Comparison of ENCODE assay signal across 25 cellular contexts in genomic region chr14:80770114-80770917, GRCh38.
DNase-seq lines count a peak whose midpoint lies in the region; ATAC-seq, FAIRE-seq and TF ChIP-seq lines count a peak whose summit lies in the region.
"Had no signal": no experiment of that assay in that cellular context is flagged by ENCODE, and none has a peak within 500 bp of the region (broad histone marks: within the 10 kb centered on the region; RNA-seq: fewer than 3 reads in every experiment).

No MANE protein-coding gene starts in this region.

- no peak for TF ChIP-seq POLR2A in GM12878 (IDR thresholded peaks at IDR 0.05; ENCODE audit: low read depth, low read length)

- no peak for TF ChIP-seq RAD21 in GM12878 (IDR thresholded peaks at IDR 0.05; ENCODE audit: insufficient read depth, low read depth, low read length)

- H3K4me3 Mint-ChIP-seq in type B pancreatic cell, result no peak overlapping the region
- H3K4me3 Mint-ChIP-seq: activated naive CD8-positive, alpha-beta T cell treated with anti-CD3 and anti-CD28 coated beads for 36 hours; CD14-positive monocyte; immature natural killer cell; WTC11 had no signal

- POLR2A ChIA-PET in GM12878 (lab: Charles Lee), result no interaction called here

- no peak for FAIRE-seq in GM12878 (lab: Jason Lieb, UNC)
- FAIRE-seq: D721Med, frontal cortex had no signal

- no peak overlapping the region for H3K4me3 ChIP-seq in HFF-Myc (replicated peaks; ENCODE audit: low read depth, low read length)
- no peak overlapping the region for H3K4me3 ChIP-seq in GM12878
- no peak overlapping the region for H3K4me3 ChIP-seq in osteoblast (ENCODE audit: insufficient read depth, low read length)
- H3K4me3 ChIP-seq: dorsolateral prefrontal cortex, transverse colon had no signal

- in situ Hi-C loops in GM13977 (cut with MboI; ENCODE audit: low pct_unique_long_range_greater_than_20kb, low sequenced_read_pairs, unreplicated experiment) (no loop called here), GM12878 (cut with MboI) (no loop called here)

- CTCF ChIA-PET in GM12878 (lab: Yijun Ruan, JAX), result interaction anchor here (0.5 kb wide), 1 partner anchor 686 kb away, joined by 3 read pairs; no protein-coding TSS in a partner anchor

- no peak overlapping the region for H3K4me2 ChIP-seq in GM12878 (ENCODE audit: control insufficient read depth, insufficient read depth)
- no peak overlapping the region for H3K4me2 ChIP-seq in osteoblast (ENCODE audit: insufficient read depth, low read length)

- no peak for TF ChIP-seq EP300 in GM12878 (IDR thresholded peaks at IDR 0.05; ENCODE audit: borderline replicate concordance in 1 of 2, control insufficient read depth in 1 of 2, low read depth in 2 of 2, low read length in 2 of 2)

- RAD21 ChIA-PET in GM12878 (lab: Charles Lee; ENCODE audit: unreplicated experiment), result no interaction called here

- no peaks in the 10 kb centered on the region for H3K9me3 ChIP-seq in GM12878 (replicated peaks; ENCODE audit: control insufficient read depth, insufficient read depth, low read length)
- no peaks in the 10 kb centered on the region for H3K9me3 ChIP-seq in osteoblast (ENCODE audit: low read depth, low read length)
- H3K9me3 ChIP-seq: neutrophil, transverse colon had no signal

- H3K36me3 Mint-ChIP-seq in type B pancreatic cell, result no peaks in the 10 kb centered on the region
- H3K36me3 Mint-ChIP-seq: WTC11 had no signal

- H3K4me1 ChIP-seq in GM12878 (ENCODE audit: control insufficient read depth, insufficient read depth, low read length) (no peaks in the 10 kb centered on the region), osteoblast (ENCODE audit: insufficient read depth, low read length) (no peaks in the 10 kb centered on the region)
- H3K4me1 ChIP-seq: transverse colon had no signal

- H3K36me3 ChIP-seq in GM12878 (ENCODE audit: control insufficient read depth in 2 of 2, insufficient read depth in 2 of 2, low read length in 1 of 2) (no peaks in the 10 kb centered on the region), osteoblast (ENCODE audit: insufficient read depth, low read length) (no peaks in the 10 kb centered on the region)
- H3K36me3 ChIP-seq: transverse colon had no signal

- no peak overlapping the region for H3K9ac ChIP-seq in GM12878 (ENCODE audit: control insufficient read depth, insufficient read depth, low read length)

- intact Hi-C loops in GM12878 (cut with micrococcal nuclease; ENCODE audit: unreplicated experiment), result no loop called here

- H3K79me2 ChIP-seq in GM12878 (ENCODE audit: control insufficient read depth, insufficient read depth, low read length), result no peaks in the 10 kb centered on the region
- no peaks in the 10 kb centered on the region for H3K79me2 ChIP-seq in osteoblast (ENCODE audit: insufficient read depth, low read length)

- no peaks in the 10 kb centered on the region for H3K4me1 Mint-ChIP-seq in type B pancreatic cell (ENCODE audit: unreplicated experiment)
- H3K4me1 Mint-ChIP-seq: activated naive CD8-positive, alpha-beta T cell treated with anti-CD3 and anti-CD28 coated beads for 36 hours; CD14-positive monocyte; immature natural killer cell had no signal

- no peaks in the 10 kb centered on the region for H4K20me1 ChIP-seq in GM12878 (ENCODE audit: control insufficient read depth, insufficient read depth)
- no peaks in the 10 kb centered on the region for H4K20me1 ChIP-seq in osteoblast (ENCODE audit: insufficient read depth, low read length)

- H2AFZ ChIP-seq in GM12878 (ENCODE audit: control insufficient read depth, low read depth, low read length) (no peak overlapping the region), osteoblast (ENCODE audit: low read length) (peak overlapping the region; percentile 15)

- no peak; the same call in 2 of the 3 replicates for ATAC-seq in GM12878
- ATAC-seq: left lobe of liver, WTC11 had no signal

- SMC1A ChIA-PET in GM12878 (lab: Charles Lee; ENCODE audit: uncharacterized antibody, unreplicated experiment), result no interaction called here

- H3K27me3 Mint-ChIP-seq in type B pancreatic cell, result no peaks in the 10 kb centered on the region
- H3K27me3 Mint-ChIP-seq: activated naive CD8-positive, alpha-beta T cell treated with anti-CD3 and anti-CD28 coated beads for 36 hours had no signal

- DNase-seq in GM13977 (ENCODE audit: low spot score), result peak; percentile 20
- peak; percentile 37 for DNase-seq in HFF-Myc (ENCODE audit: extremely low read depth, low read depth)
- no peak for DNase-seq in GM12878 (ENCODE audit: low read depth, low spot score)
- DNase-seq in osteoblast (ENCODE audit: insufficient read length, low spot score, missing footprints), result no peak
- no peak for DNase-seq in SHP77 treated with DMSO at 0.1 percent for 48 hours (lab: John Stamatoyannopoulos, UW)
- no peak for DNase-seq in NCI-H82 treated with DMSO at 0.1 percent for 48 hours (lab: John Stamatoyannopoulos, UW; ENCODE audit: unreplicated experiment)
- no peak for DNase-seq in type B pancreatic cell (ENCODE audit: extremely low spot score, unreplicated experiment)
- DNase-seq in GDM1 (lab: John Stamatoyannopoulos, UW), result no peak
- DNase-seq: activated CD4-positive, alpha-beta T cell treated with anti-CD3 and anti-CD28 coated beads, Interleukin-2, amount 50 U/mL, for 1 hour; activated naive CD8-positive, alpha-beta T cell treated with anti-CD3 and anti-CD28 coated beads for 36 hours; central memory CD4-positive, alpha-beta T cell; dorsolateral prefrontal cortex; hippocampal formation; immature natural killer cell; Karpas-422; mesendoderm; NCI-H1694; stimulated activated CD8-positive, alpha-beta memory T cell treated with anti-CD3 and anti-CD28 coated beads, Interleukin-4, amount 100 ng/mL, for 48 hours; transverse colon had no signal

- H3K27me3 ChIP-seq in GM12878 (replicated peaks in 1 of 2; ENCODE audit: control insufficient read depth in 2 of 2, insufficient read depth in 2 of 2, low read length in 1 of 2) (no peaks in the 10 kb centered on the region), osteoblast (ENCODE audit: insufficient read depth, low read length) (no peaks in the 10 kb centered on the region)
- H3K27me3 ChIP-seq: dorsolateral prefrontal cortex, neutrophil, transverse colon had no signal

- WGBS in GM12878 (ENCODE audit: insufficient coverage, insufficient replicate concordance, low lambda C conversion rate, missing lambda C conversion rate), result 0% methylated on average over 1 of the region's 1 CpG

- no peak overlapping the region for H3K27ac Mint-ChIP-seq in type B pancreatic cell
- H3K27ac Mint-ChIP-seq: activated naive CD8-positive, alpha-beta T cell treated with anti-CD3 and anti-CD28 coated beads for 36 hours; CD14-positive monocyte; immature natural killer cell; WTC11 had no signal

- H3K27ac ChIP-seq in GM12878 (ENCODE audit: control insufficient read depth, insufficient read depth), result no peak overlapping the region
- no peak overlapping the region for H3K27ac ChIP-seq in osteoblast (ENCODE audit: low read depth, low read length)
- H3K27ac ChIP-seq: dorsolateral prefrontal cortex, neutrophil, transverse colon had no signal

- TF ChIP-seq CTCF in GM13977 (IDR thresholded peaks at IDR 0.05; ENCODE audit: extremely low read depth, insufficient read depth, missing control alignments), result no peak
- no peak for TF ChIP-seq CTCF in HFF-Myc (IDR thresholded peaks at IDR 0.05; ENCODE audit: low read depth, low read length, missing control alignments)
- TF ChIP-seq CTCF in GM12878 (IDR thresholded peaks at IDR 0.05 in 2 of 3, conservative IDR thresholded peaks at IDR 0.05 in 1 of 3; ENCODE audit: control insufficient read depth in 2 of 3, extremely low read depth in 1 of 3, insufficient read depth in 1 of 3, low read depth in 3 of 3, low read length in 3 of 3), result no peak
- no peak for TF ChIP-seq CTCF in osteoblast (IDR thresholded peaks at IDR 0.05; ENCODE audit: extremely low read depth, low read depth, low read length)
- no peak for TF ChIP-seq CTCF in type B pancreatic cell (conservative IDR thresholded peaks at IDR 0.05)

- no peaks in the 10 kb centered on the region for H3K9me3 Mint-ChIP-seq in type B pancreatic cell
- H3K9me3 Mint-ChIP-seq: activated naive CD8-positive, alpha-beta T cell treated with anti-CD3 and anti-CD28 coated beads for 36 hours; WTC11 had no signal

- BruUV-seq in GM12878 (replicated peaks; lab: Mats Ljungman, UMichigan), result no TSS peak

TF ChIP-seq in GM12878, 131 proteins besides CTCF, POLR2A, EP300 and RAD21:
- peak; percentile 53 for TF ChIP-seq JUNB (IDR thresholded peaks at IDR 0.05)
- TF ChIP-seq BCL3 (IDR thresholded peaks at IDR 0.05; ENCODE audit: borderline replicate concordance, insufficient read depth, low read depth, low read length, poor library complexity, severe bottlenecking), result no peak
TF ChIP-seq in GM12878: peak in this region for 1.

Comparison
In these comparisons a context has a peak if more than half of its experiments do, and no peak if none do; other contexts are left out.
1. DNase-seq: peak in GM13977 (single experiment) and HFF-Myc (single experiment); none in GM12878 (single experiment), osteoblast (single experiment), SHP77 treated with DMSO at 0.1 percent for 48 hours (single experiment), NCI-H82 treated with DMSO at 0.1 percent for 48 hours (single experiment), type B pancreatic cell (single experiment) and GDM1 (single experiment).